In the genomic region with DNA sequence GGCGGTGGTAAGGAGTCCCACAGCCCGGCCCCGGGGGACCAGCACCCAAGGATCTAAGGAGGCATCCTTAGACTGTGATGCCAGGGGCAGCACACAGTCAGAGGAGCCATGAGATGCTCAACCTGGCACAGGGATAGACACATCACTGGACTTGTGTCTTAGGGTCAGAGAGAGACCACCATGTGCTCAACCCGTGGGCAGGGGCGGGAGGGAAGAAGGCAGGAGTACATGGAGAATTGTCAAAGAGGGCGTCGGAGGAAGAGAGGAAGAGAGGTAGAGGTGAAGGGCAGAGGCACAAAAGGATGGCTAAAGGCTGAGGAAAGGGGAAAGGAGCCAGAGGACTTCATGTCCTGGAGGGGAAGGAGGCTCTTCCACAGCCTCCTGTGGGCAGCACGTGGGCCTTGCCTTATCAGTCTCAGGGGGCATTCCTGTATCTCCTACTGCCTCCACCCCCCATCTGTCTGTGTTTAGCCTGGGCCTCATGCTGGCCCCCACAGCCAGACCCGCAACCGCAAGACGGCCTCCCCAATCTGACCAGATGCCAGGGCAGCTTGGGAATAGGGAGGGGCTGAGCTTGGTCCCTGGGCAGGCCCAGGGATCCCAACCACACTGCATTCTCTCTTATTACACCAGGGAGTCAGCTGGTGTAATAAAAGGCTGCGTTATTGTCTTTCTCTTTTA, we compare ENCODE assay signal across 16 cellular contexts. TPM values are rescaled to one million over a fixed set of nuclear protein-coding genes. Genes with fewer than 3 reads are reported as not detected.
DNase-seq lines count a peak whose midpoint lies in the region; ATAC-seq and TF ChIP-seq lines count a peak whose summit lies in the region.
"Had no signal": no experiment of that assay in that cellular context is flagged by ENCODE, and none has a peak within 500 bp of the region (broad histone marks: within the 10 kb centered on the region; RNA-seq: fewer than 3 reads in every experiment).

No MANE protein-coding gene starts in this region.

- H3K4me1 Mint-ChIP-seq in WTC11, result peaks cover 61% of the 10 kb centered on the region

- H3K9me3 ChIP-seq in left ventricle myocardium inferior (replicated peaks), result no peaks in the 10 kb centered on the region
- no peaks in the 10 kb centered on the region for H3K9me3 ChIP-seq in sigmoid colon
- H3K9me3 ChIP-seq: SJCRH30 had no signal

- H3K4me3 ChIP-seq in left ventricle myocardium inferior (peak overlapping the region; percentile 81), sigmoid colon (no peak overlapping the region)
- H3K4me3 ChIP-seq: GM23248, lung, SJCRH30 had no signal

- no peak overlapping the region for H3K27ac Mint-ChIP-seq in WTC11
- H3K27ac Mint-ChIP-seq: naive thymus-derived CD4-positive, alpha-beta T cell had no signal

- intact Hi-C loops in left ventricle myocardium inferior (cut with micrococcal nuclease), result no loop called here
- intact Hi-C loops in sigmoid colon (cut with DNase I), result no loop called here

- 50 to 75% methylated on average over 12 of the region's 12 CpGs for WGBS in sigmoid colon, 2 donors

- no peaks in the 10 kb centered on the region for H3K36me3 Mint-ChIP-seq in WTC11
- H3K36me3 Mint-ChIP-seq: naive thymus-derived CD4-positive, alpha-beta T cell had no signal

- H3K27me3 ChIP-seq in left ventricle myocardium inferior (ENCODE audit: low read depth) (peaks cover 50% of the 10 kb centered on the region), sigmoid colon (peaks cover 13 to 63% (median 48%) of the 10 kb centered on the region in 3 donors)

- peaks cover 44% of the 10 kb centered on the region for H3K27me3 Mint-ChIP-seq in WTC11 (ENCODE audit: low read depth)

- peak overlapping the region; percentile 81 for H3K4me3 Mint-ChIP-seq in WTC11

- POLR2A ChIA-PET in WTC11 (lab: Charles Lee), result no interaction called here

- TF ChIP-seq CTCF in WTC11 (IDR thresholded peaks at IDR 0.05), result no peak
- TF ChIP-seq CTCF in left ventricle myocardium inferior (IDR thresholded peaks at IDR 0.05; ENCODE audit: borderline replicate concordance), result no peak
- no peak for TF ChIP-seq CTCF in sigmoid colon (IDR thresholded peaks at IDR 0.05)

- no peak for TF ChIP-seq EP300 in sigmoid colon (IDR thresholded peaks at IDR 0.05)

- peaks cover 28% of the 10 kb centered on the region for H3K4me1 ChIP-seq in left ventricle myocardium inferior
- peaks cover 0 to 16% (median 13%) of the 10 kb centered on the region in 4 donors for H3K4me1 ChIP-seq in sigmoid colon
- H3K4me1 ChIP-seq: foreskin keratinocyte, SJCRH30 had no signal

- no peak for ATAC-seq in WTC11
- ATAC-seq in GM21447 (IDR thresholded peaks at IDR 0.05; ENCODE audit: unreplicated experiment), result no peak
- no peak for ATAC-seq in GM21390 (IDR thresholded peaks at IDR 0.05; ENCODE audit: unreplicated experiment)
- no peak for ATAC-seq in HG02973 (IDR thresholded peaks at IDR 0.05; ENCODE audit: unreplicated experiment)
- ATAC-seq: foreskin keratinocyte; naive thymus-derived CD4-positive, alpha-beta T cell had no signal

- H3K9me3 Mint-ChIP-seq in WTC11, result peaks cover 3% of the 10 kb centered on the region

- no peak for TF ChIP-seq POLR2A in sigmoid colon (IDR thresholded peaks at IDR 0.05)

- CTCF ChIA-PET in WTC11 (lab: Charles Lee), result interaction anchor here (0.8 kb wide), 1 partner anchor 87 kb away, joined by 3 read pairs; no protein-coding TSS in a partner anchor

- H3K27ac ChIP-seq in left ventricle myocardium inferior (replicated peaks) (no peak overlapping the region), sigmoid colon (no peak overlapping the region)
- H3K27ac ChIP-seq: foreskin keratinocyte, GM23248, SJCRH30 had no signal

- H3K36me3 ChIP-seq in left ventricle myocardium inferior (no peaks in the 10 kb centered on the region), sigmoid colon (no peaks in the 10 kb centered on the region)
- H3K36me3 ChIP-seq: SJCRH30 had no signal

- DNase-seq in activated effector memory CD4-positive, alpha-beta T cell treated with anti-CD3 and anti-CD28 coated beads, Interleukin-2, amount 50 U/mL, for 16 hours, result peak; percentile 47
- DNase-seq in activated effector memory CD4-positive, alpha-beta T cell treated with Interleukin-2 at 50 U/mL for 16 hours, result no peak
- no peak for DNase-seq in WTC11 (ENCODE audit: low spot score)
- DNase-seq in left ventricle myocardium inferior, result no peak
- DNase-seq in sigmoid colon, result peak; percentile 37
- DNase-seq: COR-L47; foreskin keratinocyte; GM23248; Kasumi-1; naive thymus-derived CD4-positive, alpha-beta T cell; SJCRH30; stimulated activated CD4-positive, alpha-beta T cell treated with anti-CD3 and anti-CD28 coated beads, Interleukin-1b, Interleukin-23, amount 100 ng/mL, for 48 hours had no signal

TF ChIP-seq in WTC11, 78 proteins besides CTCF, POLR2A, EP300 and RAD21 (continues in another document):
- TF ChIP-seq, protein P1, sequence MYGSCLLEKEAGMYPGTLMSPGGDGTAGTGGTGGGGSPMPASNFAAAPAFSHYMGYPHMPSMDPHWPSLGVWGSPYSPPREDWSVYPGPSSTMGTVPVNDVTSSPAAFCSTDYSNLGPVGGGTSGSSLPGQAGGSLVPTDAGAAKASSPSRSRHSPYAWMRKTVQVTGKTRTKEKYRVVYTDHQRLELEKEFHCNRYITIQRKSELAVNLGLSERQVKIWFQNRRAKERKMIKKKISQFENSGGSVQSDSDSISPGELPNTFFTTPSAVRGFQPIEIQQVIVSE (CRISPR knock-in tag; IDR thresholded peaks at IDR 0.05; ENCODE audit: borderline replicate concordance), result no peak
- no peak for TF ChIP-seq GRHL2 (CRISPR knock-in tag; IDR thresholded peaks at IDR 0.05; ENCODE audit: insufficient replicate concordance, severe bottlenecking)
- no peak for TF ChIP-seq KAT7 (CRISPR knock-in tag; IDR thresholded peaks at IDR 0.05; ENCODE audit: borderline replicate concordance)
- TF ChIP-seq, protein P2, sequence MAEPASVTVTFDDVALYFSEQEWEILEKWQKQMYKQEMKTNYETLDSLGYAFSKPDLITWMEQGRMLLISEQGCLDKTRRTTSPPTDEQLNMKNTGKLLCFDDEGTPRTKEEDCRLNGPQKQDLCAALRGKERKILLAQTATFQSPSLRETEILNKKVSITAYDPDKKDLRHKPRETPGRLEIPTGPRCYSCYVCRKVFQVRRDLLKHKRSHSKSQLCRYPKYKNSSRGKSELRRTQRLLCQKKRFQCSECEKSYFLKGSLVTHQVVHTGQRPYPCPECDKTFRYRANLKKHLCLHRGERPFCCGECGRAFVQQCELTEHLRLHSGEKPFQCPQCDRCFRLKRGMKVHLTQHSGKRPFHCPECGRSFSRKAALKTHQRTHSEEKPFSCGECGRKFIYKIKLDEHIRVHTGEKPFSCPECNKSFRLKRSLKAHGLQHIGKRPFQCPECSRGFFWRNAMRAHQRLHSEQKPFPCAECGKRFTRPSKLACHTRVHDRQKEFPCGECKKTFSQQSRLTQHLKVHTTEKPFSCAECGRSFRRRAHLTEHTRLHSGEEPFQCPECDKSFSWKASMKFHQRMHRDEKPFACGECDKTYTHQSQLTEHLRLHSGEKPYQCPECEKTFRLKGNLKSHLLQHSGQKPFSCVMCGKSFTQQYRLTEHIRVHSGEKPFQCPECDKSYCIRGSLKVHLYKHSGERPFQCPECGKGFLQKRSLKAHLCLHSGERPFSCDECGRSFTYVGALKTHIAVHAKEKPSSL (CRISPR knock-in tag; conservative IDR thresholded peaks at IDR 0.05), result no peak
- TF ChIP-seq ZNF263 (CRISPR knock-in tag; IDR thresholded peaks at IDR 0.05; ENCODE audit: low read depth), result no peak
- TF ChIP-seq, protein P3, sequence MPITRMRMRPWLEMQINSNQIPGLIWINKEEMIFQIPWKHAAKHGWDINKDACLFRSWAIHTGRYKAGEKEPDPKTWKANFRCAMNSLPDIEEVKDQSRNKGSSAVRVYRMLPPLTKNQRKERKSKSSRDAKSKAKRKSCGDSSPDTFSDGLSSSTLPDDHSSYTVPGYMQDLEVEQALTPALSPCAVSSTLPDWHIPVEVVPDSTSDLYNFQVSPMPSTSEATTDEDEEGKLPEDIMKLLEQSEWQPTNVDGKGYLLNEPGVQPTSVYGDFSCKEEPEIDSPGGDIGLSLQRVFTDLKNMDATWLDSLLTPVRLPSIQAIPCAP (CRISPR knock-in tag; IDR thresholded peaks at IDR 0.05), result no peak
- TF ChIP-seq, protein P4, sequence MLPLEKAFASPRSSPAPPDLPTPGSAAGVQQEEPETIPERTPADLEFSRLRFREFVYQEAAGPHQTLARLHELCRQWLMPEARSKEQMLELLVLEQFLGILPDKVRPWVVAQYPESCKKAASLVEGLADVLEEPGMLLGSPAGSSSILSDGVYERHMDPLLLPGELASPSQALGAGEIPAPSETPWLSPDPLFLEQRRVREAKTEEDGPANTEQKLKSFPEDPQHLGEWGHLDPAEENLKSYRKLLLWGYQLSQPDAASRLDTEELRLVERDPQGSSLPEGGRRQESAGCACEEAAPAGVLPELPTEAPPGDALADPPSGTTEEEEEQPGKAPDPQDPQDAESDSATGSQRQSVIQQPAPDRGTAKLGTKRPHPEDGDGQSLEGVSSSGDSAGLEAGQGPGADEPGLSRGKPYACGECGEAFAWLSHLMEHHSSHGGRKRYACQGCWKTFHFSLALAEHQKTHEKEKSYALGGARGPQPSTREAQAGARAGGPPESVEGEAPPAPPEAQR (CRISPR knock-in tag; IDR thresholded peaks at IDR 0.05), result no peak
- TF ChIP-seq TEAD1 (CRISPR knock-in tag; IDR thresholded peaks at IDR 0.05), result no peak
- no peak for TF ChIP-seq ZNF396 (CRISPR knock-in tag; IDR thresholded peaks at IDR 0.05; ENCODE audit: borderline replicate concordance)
- TF ChIP-seq TCF7 (CRISPR knock-in tag; IDR thresholded peaks at IDR 0.05; ENCODE audit: low read depth), result no peak
- no peak for TF ChIP-seq NFATC4 (CRISPR knock-in tag; IDR thresholded peaks at IDR 0.05)
- TF ChIP-seq FOXK1 (CRISPR knock-in tag; IDR thresholded peaks at IDR 0.05), result no peak
- no peak for TF ChIP-seq SP1 (CRISPR knock-in tag; conservative IDR thresholded peaks at IDR 0.05)
- TF ChIP-seq RELA (CRISPR knock-in tag; IDR thresholded peaks at IDR 0.05; ENCODE audit: borderline replicate concordance), result no peak
- TF ChIP-seq, protein P5, sequence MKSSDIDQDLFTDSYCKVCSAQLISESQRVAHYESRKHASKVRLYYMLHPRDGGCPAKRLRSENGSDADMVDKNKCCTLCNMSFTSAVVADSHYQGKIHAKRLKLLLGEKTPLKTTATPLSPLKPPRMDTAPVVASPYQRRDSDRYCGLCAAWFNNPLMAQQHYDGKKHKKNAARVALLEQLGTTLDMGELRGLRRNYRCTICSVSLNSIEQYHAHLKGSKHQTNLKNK (CRISPR knock-in tag; IDR thresholded peaks at IDR 0.05), result no peak

RNA-seq across cellular contexts. Expression of a gene that starts 2.2 kb away (rescaled TPM):
- 25.6 to 29.0 TPM (median 26.4 TPM) in 3 replicates for total RNA-seq in WTC11 (2021)
- 2.8 TPM for total RNA-seq in left ventricle myocardium inferior
- under 1 TPM; 0.27 to 0.71 (median 0.61) TPM for total RNA-seq in sigmoid colon
- under 1 TPM; 0.23 to 0.60 (median 0.50) TPM for polyA plus RNA-seq in sigmoid colon
- total RNA-seq: SJCRH30 had no signal
- polyA plus RNA-seq: GM23248 had no signal

Comparison
In these comparisons a context has a peak if more than half of its experiments do, and no peak if none do; other contexts are left out.
1. DNase-seq: peak in activated effector memory CD4-positive, alpha-beta T cell treated with anti-CD3 and anti-CD28 coated beads, Interleukin-2, amount 50 U/mL, for 16 hours (single experiment) and sigmoid colon (single experiment); none in activated effector memory CD4-positive, alpha-beta T cell treated with Interleukin-2 at 50 U/mL for 16 hours (single experiment), WTC11 (single experiment) and left ventricle myocardium inferior (single experiment).